In genomic region chr6:13453771-13454251, GRCh38 we compare ENCODE assay signal across 8 cellular contexts. TPM values are rescaled to one million over a fixed set of nuclear protein-coding genes. Genes with fewer than 3 reads are reported as not detected.
DNase-seq lines count a peak whose midpoint lies in the region; ATAC-seq and TF ChIP-seq lines count a peak whose summit lies in the region.

No MANE protein-coding gene starts in this region.

- H3K4me3 ChIP-seq in HL-60 (replicated peaks; ENCODE audit: insufficient read depth, low read length), result no peak overlapping the region

- POLR2A ChIA-PET in CD4-positive, alpha-beta T cell (lab: Charles Lee), result interaction anchor here (0.7 to 2.0 kb wide), 10 partner anchors 9 to 125 kb away, joined by 3 to 8 read pairs (median 4); partner anchors contain the start of genes SIRT5 and TBC1D7

- TF ChIP-seq CTCF in CD4-positive, alpha-beta T cell (IDR thresholded peaks at IDR 0.05), result no peak
- no peak for TF ChIP-seq CTCF in HL-60 (IDR thresholded peaks at IDR 0.05; ENCODE audit: insufficient read depth, low read length)

- H3K27me3 Mint-ChIP-seq in CD4-positive, alpha-beta T cell, result no peaks in the 10 kb centered on the region
- H3K27me3 Mint-ChIP-seq in T-helper 17 cell, result no peaks in the 10 kb centered on the region
- no peaks in the 10 kb centered on the region for H3K27me3 Mint-ChIP-seq in effector memory CD8-positive, alpha-beta T cell

- intact Hi-C loops in CD4-positive, alpha-beta T cell (cut with DNase I, micrococcal nuclease), result loop anchor here (1.0 to 10.0 kb wide), 5 partner anchors 23 to 613 kb away; no protein-coding TSS in a partner anchor

- peak; percentile 24 for ATAC-seq in CD4-positive, alpha-beta T cell (ENCODE audit: poor library complexity)
- peak; percentile 30 for ATAC-seq in T-helper 17 cell
- peak; percentile 20 for ATAC-seq in effector memory CD8-positive, alpha-beta T cell (replicated peaks)
- peak; percentile 74 for ATAC-seq in stimulated activated effector memory CD8-positive, alpha-beta T cell treated with anti-CD3 and anti-CD28 coated beads, Interleukin-12 subunit alpha, Interleukin-12 subunit beta, amount 100 ng/mL, for 72 hours
- no peak for ATAC-seq in GM19328 (IDR thresholded peaks at IDR 0.05; ENCODE audit: unreplicated experiment)

- peaks cover 27% of the 10 kb centered on the region for H3K4me1 Mint-ChIP-seq in CD4-positive, alpha-beta T cell (ENCODE audit: low read depth)
- peaks cover 22% of the 10 kb centered on the region for H3K4me1 Mint-ChIP-seq in T-helper 17 cell
- H3K4me1 Mint-ChIP-seq in effector memory CD8-positive, alpha-beta T cell (ENCODE audit: low read depth in 2 of 2), result peaks cover 29 to 35% of the 10 kb centered on the region in 2 donors
- peaks cover 44% of the 10 kb centered on the region for H3K4me1 Mint-ChIP-seq in stimulated activated effector memory CD8-positive, alpha-beta T cell treated with anti-CD3 and anti-CD28 coated beads, Interleukin-12 subunit alpha, Interleukin-12 subunit beta, amount 100 ng/mL, for 72 hours

- H3K27ac Mint-ChIP-seq in CD4-positive, alpha-beta T cell, result peak overlapping the region; percentile 88
- peak overlapping the region; percentile 93 for H3K27ac Mint-ChIP-seq in T-helper 17 cell
- H3K27ac Mint-ChIP-seq in effector memory CD8-positive, alpha-beta T cell, result peak overlapping the region; percentile 91 to 97
- peak overlapping the region; percentile 83 for H3K27ac Mint-ChIP-seq in stimulated activated effector memory CD8-positive, alpha-beta T cell treated with anti-CD3 and anti-CD28 coated beads, Interleukin-12 subunit alpha, Interleukin-12 subunit beta, amount 100 ng/mL, for 72 hours

- no peaks in the 10 kb centered on the region for H3K9me3 Mint-ChIP-seq in CD4-positive, alpha-beta T cell
- no peaks in the 10 kb centered on the region for H3K9me3 Mint-ChIP-seq in effector memory CD8-positive, alpha-beta T cell
- no peaks in the 10 kb centered on the region for H3K9me3 Mint-ChIP-seq in stimulated activated effector memory CD8-positive, alpha-beta T cell treated with anti-CD3 and anti-CD28 coated beads, Interleukin-12 subunit alpha, Interleukin-12 subunit beta, amount 100 ng/mL, for 72 hours

- peak overlapping the region; percentile 60 for H3K4me3 Mint-ChIP-seq in CD4-positive, alpha-beta T cell
- H3K4me3 Mint-ChIP-seq in T-helper 17 cell, result peak overlapping the region; percentile 86
- H3K4me3 Mint-ChIP-seq in effector memory CD8-positive, alpha-beta T cell, result peak overlapping the region; percentile 75 to 80
- H3K4me3 Mint-ChIP-seq in stimulated activated effector memory CD8-positive, alpha-beta T cell treated with anti-CD3 and anti-CD28 coated beads, Interleukin-12 subunit alpha, Interleukin-12 subunit beta, amount 100 ng/mL, for 72 hours, result peak overlapping the region; percentile 55

- H3K9me3 ChIP-seq in CD4-positive, alpha-beta T cell (ENCODE audit: control insufficient read depth, low read length), result no peaks in the 10 kb centered on the region
- H3K9me3 ChIP-seq in T-helper 17 cell (ENCODE audit: control insufficient read depth, low read length, poor library complexity, severe bottlenecking), result no peaks in the 10 kb centered on the region

- H3K27me3 ChIP-seq in CD4-positive, alpha-beta T cell (ENCODE audit: control insufficient read depth, insufficient read depth, low read length), result no peaks in the 10 kb centered on the region
- H3K27me3 ChIP-seq in HL-60 (ENCODE audit: insufficient read depth, poor library complexity, severe bottlenecking), result no peaks in the 10 kb centered on the region

- in situ Hi-C loops in KBM-7 (cut with MboI; ENCODE audit: low pct_unique_long_range_greater_than_20kb, low sequenced_read_pairs), result no loop called here

- DNase-seq in CD4-positive, alpha-beta T cell, result peak in 1 of 10 experiments; percentile 20
- DNase-seq in HL-60 (ENCODE audit: low read depth in 1 of 2, low spot score in 1 of 2) (peak in 1 of 2 experiments; percentile 4), T-helper 17 cell (no peak), KBM-7 (no peak), D341Med (ENCODE audit: low spot score) (no peak)
- DNase-seq in effector memory CD8-positive, alpha-beta T cell, result no peak
- peak in 1 of 2 donors; percentile 70 for DNase-seq in stimulated activated effector memory CD8-positive, alpha-beta T cell treated with anti-CD3 and anti-CD28 coated beads, Interleukin-12 subunit alpha, Interleukin-12 subunit beta, amount 100 ng/mL, for 72 hours (ENCODE audit: low spot score in 2 of 2)

- CTCF ChIA-PET in CD4-positive, alpha-beta T cell (lab: Charles Lee), result interaction anchor here (0.7 to 1.6 kb wide), 3 partner anchors 19 to 121 kb away, joined by 3 to 4 read pairs (median 3); partner anchors contain the start of gene SIRT5

- no peaks in the 10 kb centered on the region for H3K36me3 Mint-ChIP-seq in CD4-positive, alpha-beta T cell (ENCODE audit: low read depth)
- no peaks in the 10 kb centered on the region for H3K36me3 Mint-ChIP-seq in T-helper 17 cell (ENCODE audit: low read depth)
- peaks cover 7% of the 10 kb centered on the region for H3K36me3 Mint-ChIP-seq in effector memory CD8-positive, alpha-beta T cell (ENCODE audit: insufficient read depth)
- peaks cover 14% of the 10 kb centered on the region for H3K36me3 Mint-ChIP-seq in stimulated activated effector memory CD8-positive, alpha-beta T cell treated with anti-CD3 and anti-CD28 coated beads, Interleukin-12 subunit alpha, Interleukin-12 subunit beta, amount 100 ng/mL, for 72 hours

- H3K27ac ChIP-seq in CD4-positive, alpha-beta T cell (ENCODE audit: low read depth, low read length), result no peak overlapping the region
- peak overlapping the region; percentile 49 for H3K27ac ChIP-seq in HL-60 (replicated peaks)

RNA-seq across cellular contexts. Expression of gene GFOD1, which starts 33.6 kb away (rescaled TPM):
- 1 to 10 TPM; 1.3 to 2.0 TPM for total RNA-seq in CD4-positive, alpha-beta T cell
- 1 to 10 TPM; 1.4 to 3.1 TPM for total RNA-seq in T-helper 17 cell
